28 cellular contexts compared by ENCODE assay signal in the genomic region with DNA sequence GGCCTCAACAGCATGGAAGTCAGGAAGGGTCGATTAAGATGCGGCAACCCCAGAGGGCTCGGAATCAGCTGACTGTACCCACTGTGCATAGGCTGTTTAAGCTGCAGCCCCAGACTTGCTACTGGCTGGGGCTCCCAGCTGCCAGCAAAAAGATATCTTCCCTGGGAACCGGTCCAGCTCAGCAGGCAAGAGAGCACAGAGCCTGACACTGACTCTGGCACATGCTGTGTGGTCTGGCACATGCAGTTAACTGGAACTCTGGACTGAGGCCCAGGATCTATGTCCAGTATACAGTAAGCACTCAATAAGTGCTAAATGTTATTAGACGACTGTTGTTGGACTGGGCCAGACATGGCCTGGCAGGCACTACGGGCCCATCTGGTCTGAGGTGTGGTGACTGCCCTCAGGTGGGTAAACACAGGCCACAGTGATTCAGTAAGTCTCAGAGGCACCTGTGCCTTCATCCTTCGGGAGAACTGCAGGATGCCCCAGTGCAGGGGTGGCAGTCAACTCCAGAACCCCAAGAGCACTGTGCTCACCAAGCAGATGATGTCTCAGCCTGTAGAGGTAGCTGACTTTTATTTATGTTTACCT.
DNase-seq lines count a peak whose midpoint lies in the region; ATAC-seq, FAIRE-seq and TF ChIP-seq lines count a peak whose summit lies in the region.
"Had no signal": no experiment of that assay in that cellular context is flagged by ENCODE, and none has a peak within 500 bp of the region (broad histone marks: within the 10 kb centered on the region; RNA-seq: fewer than 3 reads in every experiment).

No MANE protein-coding gene starts in this region.

- H3K9me3 Mint-ChIP-seq in stimulated activated effector memory CD8-positive, alpha-beta T cell treated with anti-CD3 and anti-CD28 coated beads, Interleukin-12 subunit alpha, Interleukin-12 subunit beta, amount 100 ng/mL, for 72 hours: peaks cover 10% of the 10 kb centered on the region
- H3K9me3 Mint-ChIP-seq: activated CD8-positive, alpha-beta T cell treated with anti-CD3 and anti-CD28 coated beads for 36 hours; endodermal cell; neural progenitor cell had no signal

- peak overlapping the region; percentile 47; the same call in 1 of the 2 replicates for H2BK15ac ChIP-seq in H1 (ENCODE audit: low read length)

- H2AFZ ChIP-seq in H1 (ENCODE audit: low read length): no peak overlapping the region
- H2AFZ ChIP-seq: neural progenitor cell had no signal

- peak; percentile 40 for ATAC-seq in stimulated activated effector memory CD8-positive, alpha-beta T cell treated with anti-CD3 and anti-CD28 coated beads, Interleukin-12 subunit alpha, Interleukin-12 subunit beta, amount 100 ng/mL, for 72 hours
- no peak for ATAC-seq in HG03097 (IDR thresholded peaks at IDR 0.05; ENCODE audit: low FRiP score, unreplicated experiment)
- ATAC-seq: activated CD8-positive, alpha-beta T cell treated with anti-CD3 and anti-CD28 coated beads for 36 hours; HCT116 had no signal

- no peak for TF ChIP-seq EP300 in H1 (IDR thresholded peaks at IDR 0.05; ENCODE audit: borderline replicate concordance in 1 of 2, low read depth in 2 of 2, low read length in 2 of 2)

- no peak overlapping the region for H2BK5ac ChIP-seq in H1 (ENCODE audit: low read depth, low read length)

- H2BK20ac ChIP-seq in H1 (ENCODE audit: low read length): no peak overlapping the region

- H3K4me2 ChIP-seq in H1 (ENCODE audit: insufficient read depth in 1 of 2, low read depth in 2 of 2, low read length in 2 of 2): no peak overlapping the region
- H3K4me2 ChIP-seq: neural progenitor cell had no signal

- H3K9me3 ChIP-seq in H1 (ENCODE audit: insufficient read depth in 2 of 2, low read depth in 1 of 2, low read length in 1 of 2) (no peaks in the 10 kb centered on the region), right atrium auricular region (no peaks in the 10 kb centered on the region)
- H3K9me3 ChIP-seq: esophagus muscularis mucosa, Peyer's patch, SJSA1 had no signal

- no peak overlapping the region for H3K27ac Mint-ChIP-seq in stimulated activated effector memory CD8-positive, alpha-beta T cell treated with anti-CD3 and anti-CD28 coated beads, Interleukin-12 subunit alpha, Interleukin-12 subunit beta, amount 100 ng/mL, for 72 hours
- H3K27ac Mint-ChIP-seq: activated CD8-positive, alpha-beta T cell treated with anti-CD3 and anti-CD28 coated beads for 36 hours; endodermal cell; progenitor cell of endocrine pancreas had no signal

- H2BK12ac ChIP-seq in H1 (ENCODE audit: low read depth, low read length): no peak overlapping the region

- H2BK120ac ChIP-seq in H1 (replicated peaks; ENCODE audit: low read depth, low read length): no peak overlapping the region

- WGBS in H1 (ENCODE audit: extremely low coverage in 1 of 2, insufficient coverage in 1 of 2, insufficient read length in 1 of 2, insufficient replicate concordance in 2 of 2, low coverage in 1 of 2, low lambda C conversion rate in 2 of 2, missing lambda C conversion rate in 1 of 2), 2 experiments: 76% methylated on average over 7 of the region's 7 CpGs; no CpG with 5 or more reads in 1 of the 2 experiments

- H3K4me3 Mint-ChIP-seq in stimulated activated effector memory CD8-positive, alpha-beta T cell treated with anti-CD3 and anti-CD28 coated beads, Interleukin-12 subunit alpha, Interleukin-12 subunit beta, amount 100 ng/mL, for 72 hours: no peak overlapping the region
- H3K4me3 Mint-ChIP-seq: activated CD8-positive, alpha-beta T cell treated with anti-CD3 and anti-CD28 coated beads for 36 hours; CD8-positive, alpha-beta memory T cell; endodermal cell; neural progenitor cell had no signal

- peaks cover 33% of the 10 kb centered on the region for H3K79me1 ChIP-seq in H1 (ENCODE audit: low read depth, low read length)

- H3K23ac ChIP-seq in H1 (ENCODE audit: insufficient read length): no peak overlapping the region

- peaks cover 6 to 10% of the 10 kb centered on the region in 2 experiments for H4K20me1 ChIP-seq in H1 (replicated peaks in 1 of 2; ENCODE audit: control insufficient read depth in 1 of 2, insufficient read depth in 2 of 2, low read length in 2 of 2)

- no peak overlapping the region for H3K56ac ChIP-seq in H1 (replicated peaks; ENCODE audit: insufficient read length, low read depth, low read length)

- H3K9ac ChIP-seq in H1 (replicated peaks in 1 of 4; ENCODE audit: extremely low read depth in 1 of 4, low read depth in 3 of 4, low read length in 3 of 4): no peak overlapping the region
- H3K9ac ChIP-seq: neural progenitor cell had no signal

- H3K4me1 ChIP-seq in H1 (replicated peaks in 1 of 4; ENCODE audit: control insufficient read depth in 3 of 4, insufficient read depth in 4 of 4, low read length in 3 of 4) (peaks cover 15 to 52% (median 32%) of the 10 kb centered on the region in 4 experiments), right atrium auricular region (peaks cover 0 to 64% of the 10 kb centered on the region in 2 donors)
- H3K4me1 ChIP-seq: Peyer's patch, SJSA1 had no signal

- H3K4me3 ChIP-seq in H1 (ENCODE audit: extremely low read depth in 1 of 4, insufficient read depth in 2 of 4, low read depth in 3 of 4, low read length in 4 of 4) (no peak overlapping the region), right atrium auricular region (no peak overlapping the region)
- H3K4me3 ChIP-seq: esophagus muscularis mucosa, neural progenitor cell, Peyer's patch, SJSA1 had no signal

- no peak for TF ChIP-seq POLR2A in H1 (IDR thresholded peaks at IDR 0.05; ENCODE audit: control extremely low read depth in 1 of 2, low read depth in 2 of 2, low read length in 2 of 2)

- POLR2A ChIA-PET in H1 (lab: Charles Lee; ENCODE audit: partially characterized antibody): interaction anchor here (0.8 to 1.5 kb wide), 2 partner anchors 10 to 17 kb away, joined by 3 to 7 read pairs; no protein-coding TSS in a partner anchor

- H2AK5ac ChIP-seq in H1 (ENCODE audit: low read depth, low read length): 0 out of 2 replicates have a peak overlapping the region, but pooled peaks have one; percentile 54

- DNase-seq in NCI-H82 (lab: John Stamatoyannopoulos, UW) (peak; percentile 27), NCI-H82 treated with DMSO at 0.1 percent for 48 hours (lab: John Stamatoyannopoulos, UW; ENCODE audit: unreplicated experiment) (no peak), H1 (ENCODE audit: low read depth in 1 of 2, low spot score in 2 of 2) (no peak), right atrium auricular region (ENCODE audit: low spot score) (no peak), NOMO-1 treated with dmso at 0.1 percent for 144 hours (lab: John Stamatoyannopoulos, UW; ENCODE audit: unreplicated experiment) (no peak), HCEC 1CT (no peak)
- DNase-seq in stimulated activated effector memory CD8-positive, alpha-beta T cell treated with anti-CD3 and anti-CD28 coated beads, Interleukin-12 subunit alpha, Interleukin-12 subunit beta, amount 100 ng/mL, for 72 hours (ENCODE audit: low spot score in 2 of 2): no peak
- DNase-seq: activated CD4-positive, alpha-beta T cell treated with anti-CD3 and anti-CD28 coated beads for 1 hour; activated CD8-positive, alpha-beta T cell treated with anti-CD3 and anti-CD28 coated beads for 36 hours; activated effector memory CD4-positive, alpha-beta T cell treated with Interleukin-2 at 50 U/mL for 16 hours; activated T-cell treated with anti-CD3 and anti-CD28 coated beads for 4 hours; brain microvascular endothelial cell; CD8-positive, alpha-beta memory T cell; cortex of kidney; endodermal cell; kidney; NCI-H1105; NCI-H2081 treated with DMSO at 0.1 percent for 48 hours; Peyer's patch; T-helper 1 cell had no signal

- H4K91ac ChIP-seq in H1 (replicated peaks; ENCODE audit: insufficient read length, low read length): no peak overlapping the region

- no peaks in the 10 kb centered on the region for H3K27me3 ChIP-seq in H1 (replicated peaks in 1 of 4; ENCODE audit: control insufficient read depth in 3 of 4, extremely low read depth in 1 of 4, insufficient read depth in 3 of 4, low read length in 3 of 4)
- H3K27me3 ChIP-seq in right atrium auricular region: no peaks in the 10 kb centered on the region
- H3K27me3 ChIP-seq: brain microvascular endothelial cell, esophagus muscularis mucosa, neural progenitor cell, Peyer's patch, SJSA1 had no signal

- no peaks in the 10 kb centered on the region; the same call in none of the 2 replicates for H3K23me2 ChIP-seq in H1 (ENCODE audit: low read depth, low read length)

- no peak overlapping the region for H3K18ac ChIP-seq in H1 (ENCODE audit: extremely low read depth, low read length)

- H3K14ac ChIP-seq in H1 (ENCODE audit: insufficient read length): no peak overlapping the region

- H3K36me3 ChIP-seq in H1 (ENCODE audit: control insufficient read depth in 2 of 4, insufficient read depth in 4 of 4, low read length in 3 of 4) (no peaks in the 10 kb centered on the region), right atrium auricular region (no peaks in the 10 kb centered on the region)
- H3K36me3 ChIP-seq: brain microvascular endothelial cell, esophagus muscularis mucosa, neural progenitor cell, Peyer's patch, SJSA1 had no signal

- no peak for FAIRE-seq in H1 (lab: Jason Lieb, UNC)
- FAIRE-seq: A204.1, kidney, urothelium cell line had no signal

- no peak for TF ChIP-seq RAD21 in H1 (IDR thresholded peaks at IDR 0.05 in 1 of 2, conservative IDR thresholded peaks at IDR 0.05 in 1 of 2; ENCODE audit: low read depth in 2 of 2, low read length in 2 of 2)

- TF ChIP-seq CTCF in H1 (IDR thresholded peaks at IDR 0.05; ENCODE audit: control extremely low read depth in 1 of 3, insufficient read depth in 1 of 3, low read depth in 1 of 3, low read length in 3 of 3): no peak
- no peak for TF ChIP-seq CTCF in right atrium auricular region (IDR thresholded peaks at IDR 0.05)

- H3K4me1 Mint-ChIP-seq in stimulated activated effector memory CD8-positive, alpha-beta T cell treated with anti-CD3 and anti-CD28 coated beads, Interleukin-12 subunit alpha, Interleukin-12 subunit beta, amount 100 ng/mL, for 72 hours: no peaks in the 10 kb centered on the region
- H3K4me1 Mint-ChIP-seq: CD8-positive, alpha-beta memory T cell had no signal

- H3K79me2 ChIP-seq in H1 (ENCODE audit: control insufficient read depth in 1 of 2, insufficient read depth in 2 of 2, low read length in 2 of 2): peaks cover 14 to 97% of the 10 kb centered on the region in 2 experiments; a peak in 3 of 4 replicates

- no peak overlapping the region for H3K4ac ChIP-seq in H1 (replicated peaks; ENCODE audit: insufficient read length, low read depth, low read length)

- H4K5ac ChIP-seq in H1 (ENCODE audit: insufficient read length, low read depth, low read length): no peak overlapping the region

- H4K8ac ChIP-seq in H1 (ENCODE audit: extremely low read depth, insufficient read depth, low read length): no peak overlapping the region

- H3K27ac ChIP-seq in H1 (ENCODE audit: low read depth, low read length) (no peak overlapping the region), right atrium auricular region (peak overlapping the region; percentile 64 to 68)
- H3K27ac ChIP-seq: brain microvascular endothelial cell, esophagus muscularis mucosa, neural progenitor cell, Peyer's patch, SJSA1 had no signal

- no peaks in the 10 kb centered on the region for H3K36me3 Mint-ChIP-seq in stimulated activated effector memory CD8-positive, alpha-beta T cell treated with anti-CD3 and anti-CD28 coated beads, Interleukin-12 subunit alpha, Interleukin-12 subunit beta, amount 100 ng/mL, for 72 hours
- H3K36me3 Mint-ChIP-seq: CD8-positive, alpha-beta memory T cell; neural progenitor cell had no signal

- CTCF ChIA-PET in H1 (lab: Charles Lee; ENCODE audit: partially characterized antibody): interaction anchor here (0.8 to 3.1 kb wide), 7 partner anchors 10 to 90 kb away, joined by 3 to 15 read pairs (median 4); no protein-coding TSS in a partner anchor
